16 cellular contexts compared by ENCODE assay signal in the genomic region with DNA sequence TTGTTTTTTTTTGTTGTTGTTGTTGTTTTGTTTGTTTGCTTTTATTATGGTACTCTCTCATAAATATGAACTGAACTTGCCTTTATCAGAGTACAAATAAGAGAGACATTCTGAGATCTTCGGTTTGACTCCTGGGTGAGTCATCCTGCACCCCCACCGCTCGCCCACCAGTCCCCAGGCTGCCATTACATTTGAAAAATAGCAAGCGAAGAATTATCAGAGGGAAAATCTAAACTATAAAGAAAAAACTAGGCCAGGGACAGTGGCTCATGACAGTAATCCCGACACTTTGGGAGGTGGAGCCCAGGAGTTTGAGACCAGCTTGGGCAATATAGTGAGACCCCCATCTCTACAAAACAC.
DNase-seq lines count a peak whose midpoint lies in the region; ATAC-seq lines count a peak whose summit lies in the region.
"Had no signal": no experiment of that assay in that cellular context is flagged by ENCODE, and none has a peak within 500 bp of the region (broad histone marks: within the 10 kb centered on the region; RNA-seq: fewer than 3 reads in every experiment).

No MANE protein-coding gene starts in this region.

- peak overlapping the region; percentile 12 for H3K4me3 Mint-ChIP-seq in stimulated activated effector memory CD8-positive, alpha-beta T cell treated with anti-CD3 and anti-CD28 coated beads, Interleukin-12 subunit alpha, Interleukin-12 subunit beta, amount 100 ng/mL, for 72 hours

- H3K9me3 Mint-ChIP-seq in stimulated activated effector memory CD8-positive, alpha-beta T cell treated with anti-CD3 and anti-CD28 coated beads, Interleukin-12 subunit alpha, Interleukin-12 subunit beta, amount 100 ng/mL, for 72 hours, result no peaks in the 10 kb centered on the region

- no peak overlapping the region for H3K27ac Mint-ChIP-seq in stimulated activated effector memory CD8-positive, alpha-beta T cell treated with anti-CD3 and anti-CD28 coated beads, Interleukin-12 subunit alpha, Interleukin-12 subunit beta, amount 100 ng/mL, for 72 hours

- peak; percentile 79 for ATAC-seq in stimulated activated effector memory CD8-positive, alpha-beta T cell treated with anti-CD3 and anti-CD28 coated beads, Interleukin-12 subunit alpha, Interleukin-12 subunit beta, amount 100 ng/mL, for 72 hours

- DNase-seq in activated T-cell treated with anti-CD3 and anti-CD28 coated beads for 24 hours (ENCODE audit: low read depth), result peak; percentile 42
- DNase-seq in activated T-cell treated with anti-CD3 and anti-CD28 coated beads, Interleukin-2, amount 50 U/mL, for 1 hour, result no peak
- DNase-seq in activated T-cell treated with anti-CD3 and anti-CD28 coated beads, Interleukin-2, amount 50 U/mL, for 48 hours, result peak; percentile 57 to 65
- DNase-seq in stimulated activated CD4-positive, alpha-beta T cell treated with anti-CD3 and anti-CD28 coated beads, Interleukin-12 subunit alpha, Interleukin-12 subunit beta, amount 100 ng/mL, for 24 hours (ENCODE audit: low read depth in 2 of 2), result peak; percentile 25 to 28
- no peak for DNase-seq in stimulated activated effector memory CD8-positive, alpha-beta T cell treated with anti-CD3 and anti-CD28 coated beads, Interleukin-12 subunit alpha, Interleukin-12 subunit beta, amount 100 ng/mL, for 72 hours (ENCODE audit: low spot score in 2 of 2)
- no peak for DNase-seq in NOMO-1 treated with DMSO at 0.1 percent for 48 hours (lab: John Stamatoyannopoulos, UW; ENCODE audit: unreplicated experiment)
- DNase-seq in DMS53 (lab: John Stamatoyannopoulos, UW), result no peak
- no peak for DNase-seq in SK-N-DZ (ENCODE audit: low spot score)
- DNase-seq: colonic mucosa, esophagus squamous epithelium, hippocampal formation, left ventricle myocardium inferior, NCI-H2107, NCI-H82, SHP77, upper lobe of left lung had no signal

- no peaks in the 10 kb centered on the region for H3K36me3 Mint-ChIP-seq in stimulated activated effector memory CD8-positive, alpha-beta T cell treated with anti-CD3 and anti-CD28 coated beads, Interleukin-12 subunit alpha, Interleukin-12 subunit beta, amount 100 ng/mL, for 72 hours

- H3K4me1 Mint-ChIP-seq in stimulated activated effector memory CD8-positive, alpha-beta T cell treated with anti-CD3 and anti-CD28 coated beads, Interleukin-12 subunit alpha, Interleukin-12 subunit beta, amount 100 ng/mL, for 72 hours, result peaks cover 15% of the 10 kb centered on the region

Comparison
In these comparisons a context has a peak if more than half of its experiments do, and no peak if none do; other contexts are left out.
1. DNase-seq: peak in activated T-cell treated with anti-CD3 and anti-CD28 coated beads for 24 hours (single experiment), activated T-cell treated with anti-CD3 and anti-CD28 coated beads, Interleukin-2, amount 50 U/mL, for 48 hours (2 of 2) and stimulated activated CD4-positive, alpha-beta T cell treated with anti-CD3 and anti-CD28 coated beads, Interleukin-12 subunit alpha, Interleukin-12 subunit beta, amount 100 ng/mL, for 24 hours (2 of 2); none in activated T-cell treated with anti-CD3 and anti-CD28 coated beads, Interleukin-2, amount 50 U/mL, for 1 hour (single experiment), stimulated activated effector memory CD8-positive, alpha-beta T cell treated with anti-CD3 and anti-CD28 coated beads, Interleukin-12 subunit alpha, Interleukin-12 subunit beta, amount 100 ng/mL, for 72 hours (0 of 2), NOMO-1 treated with DMSO at 0.1 percent for 48 hours (single experiment), DMS53 (single experiment) and SK-N-DZ (single experiment).